8 cellular contexts compared by ENCODE assay signal in genomic region chr14:51846631-51847488, GRCh38. TPM values are rescaled to one million over a fixed set of nuclear protein-coding genes. Genes with fewer than 3 reads are reported as not detected.
DNase-seq lines count a peak whose midpoint lies in the region; ATAC-seq and TF ChIP-seq lines count a peak whose summit lies in the region.

No MANE protein-coding gene starts in this region.

- H3K4me3 ChIP-seq in BLaER1 (peak overlapping the region; percentile 59), OCI-LY7 (ENCODE audit: low read depth, low read length, poor library complexity, severe bottlenecking) (peak overlapping the region; percentile 66), upper lobe of left lung (peak overlapping the region in 3 of 4 donors; percentile 23 to 38 (median 35))

- H3K79me2 ChIP-seq in OCI-LY7 (ENCODE audit: insufficient read depth, low read depth, low read length): no peaks in the 10 kb centered on the region

- TF ChIP-seq POLR2A in upper lobe of left lung (IDR thresholded peaks at IDR 0.05): peak in 1 of 4 donors; percentile 36

- no peaks in the 10 kb centered on the region for H3K36me3 Mint-ChIP-seq in progenitor cell of endocrine pancreas (ENCODE audit: insufficient read depth)

- H3K4me2 ChIP-seq in BLaER1 (peak overlapping the region; percentile 95), OCI-LY7 (ENCODE audit: low read length) (peak overlapping the region; percentile 96)

- H2AFZ ChIP-seq in OCI-LY7 (ENCODE audit: low read length): peak overlapping the region; percentile 84

- intact Hi-C loops in OCI-LY7 (cut with micrococcal nuclease; ENCODE audit: unreplicated experiment): loop anchor here (1.0 to 2.0 kb wide), 2 partner anchors 13 to 194 kb away; partner anchors contain the start of gene GNG2
- intact Hi-C loops in cardiac septum (cut with DNase I): no loop called here

- no peaks in the 10 kb centered on the region for H3K9me3 Mint-ChIP-seq in progenitor cell of endocrine pancreas (ENCODE audit: low read depth)

- peaks cover 9% of the 10 kb centered on the region for H3K4me1 Mint-ChIP-seq in progenitor cell of endocrine pancreas (ENCODE audit: low read depth)

- peak overlapping the region; percentile 87 for H3K27ac Mint-ChIP-seq in progenitor cell of endocrine pancreas

- H4K20me1 ChIP-seq in BLaER1 (no peaks in the 10 kb centered on the region), OCI-LY7 (ENCODE audit: insufficient read depth, low read length) (no peaks in the 10 kb centered on the region)

- H3K36me3 ChIP-seq in BLaER1 (no peaks in the 10 kb centered on the region), OCI-LY7 (ENCODE audit: insufficient read depth, low read length) (no peaks in the 10 kb centered on the region; the same call in 1 of the 2 replicates), upper lobe of left lung (no peaks in the 10 kb centered on the region)

- H3K9me2 ChIP-seq in OCI-LY7 (ENCODE audit: insufficient read depth, low read length): no peaks in the 10 kb centered on the region

- peak overlapping the region; percentile 73 for H3K9ac ChIP-seq in BLaER1

- POLR2A ChIA-PET in OCI-LY7 (lab: Charles Lee): interaction anchor here (0.6 to 3.3 kb wide), 10 partner anchors 8 to 700 kb away, joined by 3 to 55 read pairs (median 3); partner anchors contain the start of gene GNG2

- no TSS peak for BruUV-seq in OCI-LY7 (replicated peaks; lab: Mats Ljungman, UMichigan)

- H3K27me3 ChIP-seq in BLaER1: no peaks in the 10 kb centered on the region
- no peaks in the 10 kb centered on the region for H3K27me3 ChIP-seq in upper lobe of left lung

- peak; percentile 81 for ATAC-seq in HG03460 (IDR thresholded peaks at IDR 0.05; ENCODE audit: unreplicated experiment)
- ATAC-seq in upper lobe of left lung (ENCODE audit: low FRiP score in 2 of 2): peak; percentile 84 to 87

- TF ChIP-seq CTCF in OCI-LY7 (conservative IDR thresholded peaks at IDR 0.05; ENCODE audit: low read length): no peak; the same call in 1 of the 2 replicates
- TF ChIP-seq CTCF in progenitor cell of endocrine pancreas (IDR thresholded peaks at IDR 0.05; ENCODE audit: unreplicated experiment): no peak
- TF ChIP-seq CTCF in upper lobe of left lung (IDR thresholded peaks at IDR 0.05): no peak

- TF ChIP-seq EP300 in upper lobe of left lung (IDR thresholded peaks at IDR 0.05): no peak

- CTCF ChIA-PET in OCI-LY7 (lab: Charles Lee; ENCODE audit: unreplicated experiment): interaction anchor here (0.8 kb wide), 1 partner anchor 15 kb away, joined by 4 read pairs; no protein-coding TSS in a partner anchor

- WGBS in upper lobe of left lung, 2 donors: 17 to 18% methylated on average over 16 of the region's 16 CpGs

- DNase-seq in GM19240 (ENCODE audit: insufficient read length, low spot score) (peak; percentile 77), OCI-LY7 (ENCODE audit: low spot score) (peak; percentile 96), activated gamma-delta T cell treated with Interleukin-2 at 50 U/mL for 16 hours (peak; percentile 84), cardiac septum (ENCODE audit: low spot score) (peak; percentile 86), progenitor cell of endocrine pancreas (ENCODE audit: low spot score, unreplicated experiment) (peak; percentile 43), upper lobe of left lung (peak; percentile 42 to 76)

- H3K4me1 ChIP-seq in BLaER1 (peaks cover 76% of the 10 kb centered on the region), OCI-LY7 (ENCODE audit: insufficient read depth, low read length, poor library complexity, severe bottlenecking) (peaks cover 69% of the 10 kb centered on the region), upper lobe of left lung (peaks cover 7 to 14% (median 9%) of the 10 kb centered on the region in 4 donors)

- H3K9me3 ChIP-seq in BLaER1: no peaks in the 10 kb centered on the region
- peaks cover 7% of the 10 kb centered on the region; the same call in 1 of the 2 replicates for H3K9me3 ChIP-seq in OCI-LY7 (ENCODE audit: low read length)
- H3K9me3 ChIP-seq in upper lobe of left lung: no peaks in the 10 kb centered on the region

- peaks cover 12% of the 10 kb centered on the region for H3K27me3 Mint-ChIP-seq in progenitor cell of endocrine pancreas

- H3K4me3 Mint-ChIP-seq in progenitor cell of endocrine pancreas (ENCODE audit: low read depth): peak overlapping the region; percentile 25

- peak overlapping the region; percentile 81 for H3K27ac ChIP-seq in BLaER1
- peak overlapping the region; percentile 97 for H3K27ac ChIP-seq in OCI-LY7 (ENCODE audit: low read depth, low read length, poor library complexity, severe bottlenecking)
- peak overlapping the region; percentile 74 to 84 (median 78) for H3K27ac ChIP-seq in upper lobe of left lung

RNA-seq across cellular contexts. Expression of gene GNG2, which starts 13.6 kb away (rescaled TPM):
- 22.3 and 24.0 TPM in 2 replicates for total RNA-seq in OCI-LY7 (2014; rRNA removed; shearing (Covaris generic))
- 32.0 and 40.9 TPM in 2 replicates for total RNA-seq in OCI-LY7 (2022)
- 7.0 TPM for total RNA-seq in cardiac septum
- total RNA-seq in progenitor cell of endocrine pancreas: 8.8 and 9.3 TPM in 2 replicates
- total RNA-seq in upper lobe of left lung: 10 to 100 TPM in 3 of 6 donors, 1 to 10 TPM in 3; 4.2 to 29.0 (median 10.1) TPM

Comparison
In these comparisons a context has a peak if more than half of its experiments do, and no peak if none do; other contexts are left out.
1. Peak in every context shown above with its lines: DNase-seq, ATAC-seq, H3K4me3 ChIP-seq and H3K27ac ChIP-seq.
2. DNase-seq: peak in every context shown above with its lines; median percentile 96 in OCI-LY7; 86 in cardiac septum; 84 in activated gamma-delta T cell treated with Interleukin-2 at 50 U/mL for 16 hours; 77 in GM19240; 59 in upper lobe of left lung; 43 in progenitor cell of endocrine pancreas.